ENCODE assay signal across 26 cellular contexts in the genomic region with DNA sequence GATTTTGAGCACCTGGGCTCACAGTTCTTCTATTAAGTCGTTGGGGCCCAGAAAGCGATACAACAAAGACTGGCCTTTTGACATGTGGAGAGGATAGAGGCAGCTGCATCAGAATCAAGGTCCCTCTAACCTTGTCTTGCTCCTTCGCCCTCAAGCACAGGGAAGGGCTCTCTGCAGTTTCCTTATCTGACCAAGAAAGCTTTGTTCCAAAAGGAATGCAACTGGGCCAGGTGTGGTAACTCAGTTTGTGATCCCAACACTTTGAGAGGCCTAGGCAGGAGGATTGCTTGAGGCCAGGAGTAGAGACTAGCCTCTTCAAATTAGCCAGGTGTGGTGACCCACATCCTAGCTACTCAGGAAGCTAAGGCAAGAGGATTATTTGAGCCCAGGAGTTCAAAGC. TPM values are rescaled to one million over a fixed set of nuclear protein-coding genes. Genes with fewer than 3 reads are reported as not detected.
"Had no signal": no experiment of that assay in that cellular context is flagged by ENCODE, and none has a peak within 500 bp of the region (broad histone marks: within the 10 kb centered on the region; RNA-seq: fewer than 3 reads in every experiment).

No MANE protein-coding gene starts in this region.

- H3K27me3 ChIP-seq: adrenal gland, MG63 had no signal

- H3K27ac Mint-ChIP-seq: activated B cell treated with CpG ODN at 0.5 μM for 24 hours; activated CD4-positive, alpha-beta memory T cell treated with anti-CD3 and anti-CD28 coated beads, Interleukin-2, amount 10 ng/mL, durations not matched to agents 7 days and 5 days; activated CD4-positive, alpha-beta T cell treated with anti-CD3 and anti-CD28 coated beads, Interleukin-2, amount 10 ng/mL, durations not matched to agents 24 days and 14 days; activated naive CD8-positive, alpha-beta T cell treated with anti-CD3 and anti-CD28 coated beads, Interleukin-2, amount 10 ng/mL, durations not matched to agents 7 days and 5 days; activated T-cell treated with anti-CD3 and anti-CD28 coated beads, Interleukin-2, amount 50 U/mL, for 72 hours; activated T-helper 2 cell treated with anti-CD3 and anti-CD28 coated beads, Interferon-gamma antibody, Interleukin-2, Interleukin-4, amounts not matched to agents 10 μg/mL and 5 μg/mL and 100 μg/mL, durations not matched to agents 14 hours and 24 hours and 36 hours; T-helper 1 cell treated with Interleukin-12 subunit alpha and Interleukin-12 subunit beta and Interleukin-4 antibody, amounts not matched to agents 30 μg/mL and 1 μg/mL, for 36 hours had no signal

- H3K9me3 Mint-ChIP-seq: T-helper 1 cell treated with Interleukin-12 subunit alpha and Interleukin-12 subunit beta and Interleukin-4 antibody, amounts not matched to agents 30 μg/mL and 1 μg/mL, for 36 hours had no signal

- ATAC-seq: activated T-cell treated with anti-CD3 and anti-CD28 coated beads, Interleukin-2, amount 50 U/mL, for 72 hours had no signal

- H3K4me3 Mint-ChIP-seq: activated B cell treated with CpG ODN at 0.5 μM for 24 hours; activated CD4-positive, alpha-beta memory T cell treated with anti-CD3 and anti-CD28 coated beads, Interleukin-2, amount 10 ng/mL, durations not matched to agents 7 days and 5 days; activated CD4-positive, alpha-beta T cell treated with anti-CD3 and anti-CD28 coated beads, Interleukin-2, amount 10 ng/mL, durations not matched to agents 24 days and 14 days; activated naive CD8-positive, alpha-beta T cell treated with anti-CD3 and anti-CD28 coated beads, Interleukin-2, amount 10 ng/mL, durations not matched to agents 7 days and 5 days; activated T-cell treated with anti-CD3 and anti-CD28 coated beads, Interleukin-2, amount 50 U/mL, for 72 hours; T-helper 1 cell treated with Interleukin-12 subunit alpha and Interleukin-12 subunit beta and Interleukin-4 antibody, amounts not matched to agents 30 μg/mL and 1 μg/mL, for 36 hours had no signal

- H3K36me3 ChIP-seq: adrenal gland, MG63 had no signal

- H3K4me3 ChIP-seq: adrenal gland, MG63 had no signal

- H3K9me3 ChIP-seq: adrenal gland, MG63 had no signal

- H3K27ac ChIP-seq: adrenal gland had no signal

- DNase-seq: activated B cell treated with CpG ODN at 0.5 μM for 24 hours; activated CD4-positive, alpha-beta memory T cell treated with anti-CD3 and anti-CD28 coated beads, Interleukin-2, amount 10 ng/mL, durations not matched to agents 7 days and 5 days; activated CD4-positive, alpha-beta T cell treated with anti-CD3 and anti-CD28 coated beads for 1 hour; activated CD4-positive, alpha-beta T cell treated with anti-CD3 and anti-CD28 coated beads, Interleukin-2, amount 10 ng/mL, durations not matched to agents 24 days and 14 days; activated gamma-delta T cell treated with Interleukin-2 at 50 U/mL for 16 hours; activated naive CD4-positive, alpha-beta T cell treated with anti-CD3 and anti-CD28 coated beads, Interleukin-2, amount 50 U/mL, for 16 hours; activated naive CD8-positive, alpha-beta T cell treated with anti-CD3 and anti-CD28 coated beads, Interleukin-2, amount 10 ng/mL, durations not matched to agents 7 days and 5 days; activated T-cell treated with anti-CD3 and anti-CD28 coated beads, Interleukin-2, amount 50 U/mL, for 72 hours; adrenal gland; anterior cingulate cortex; caudate nucleus; MG63; MV-4-11; NCI-H1092 treated with DMSO at 0.1 percent for 48 hours; NCI-H1417 treated with DMSO at 0.1 percent for 48 hours; NCI-H1694; NCI-H2029; NCI-H345; NCI-H510A; NCI-H69; NK-92 treated with Interleukin-12 subunit alpha and Interleukin-12 subunit beta, amount 100 ng/mL, for 24 hours; SHP77 had no signal

RNA-seq across cellular contexts. Expression of a gene that starts 32.2 kb away (rescaled TPM):
- total RNA-seq: activated B cell treated with CpG ODN at 0.5 μM for 24 hours; activated CD4-positive, alpha-beta memory T cell treated with anti-CD3 and anti-CD28 coated beads, Interleukin-2, amount 10 ng/mL, durations not matched to agents 7 days and 5 days; activated CD4-positive, alpha-beta T cell treated with anti-CD3 and anti-CD28 coated beads, Interleukin-2, amount 10 ng/mL, durations not matched to agents 24 days and 14 days; activated CD8-positive, alpha-beta memory T cell treated with anti-CD3 and anti-CD28 coated beads for 36 hours; activated T-cell treated with anti-CD3 and anti-CD28 coated beads, Interleukin-2, amount 50 U/mL, for 72 hours; activated T-helper 2 cell treated with anti-CD3 and anti-CD28 coated beads, Interferon-gamma antibody, Interleukin-2, Interleukin-4, amounts not matched to agents 10 μg/mL and 5 μg/mL and 100 μg/mL, durations not matched to agents 14 hours and 24 hours and 36 hours; SK-MEL-5 had no signal
